8 cellular contexts compared by ENCODE assay signal in genomic region chr7:27921081-27921836, GRCh38.
DNase-seq lines count a peak whose midpoint lies in the region; ATAC-seq, FAIRE-seq and TF ChIP-seq lines count a peak whose summit lies in the region.

No MANE protein-coding gene starts in this region.

- H3T11ph ChIP-seq in H9 (ENCODE audit: low read length) = no peak overlapping the region

- no peaks in the 10 kb centered on the region; the same call in 1 of the 2 replicates for H3K27me3 Mint-ChIP-seq in H9 (ENCODE audit: low read depth)

- no peak overlapping the region for H2BK20ac ChIP-seq in H9 (ENCODE audit: low read depth, low read length, poor library complexity, severe bottlenecking)

- H3K4me3 Mint-ChIP-seq in H9 = no peak overlapping the region

- H2BK15ac ChIP-seq in H9 (ENCODE audit: low read depth, low read length) = no peak overlapping the region

- no peak overlapping the region for H3K4me3 ChIP-seq in SU-DHL-6 (ENCODE audit: insufficient read depth, low read length, poor library complexity, severe bottlenecking)
- H3K4me3 ChIP-seq in fibroblast of the aortic adventitia (ENCODE audit: low read depth, low read length) = no peak overlapping the region
- peak overlapping the region in 2 of 4 donors; percentile 12 to 24 for H3K4me3 ChIP-seq in pancreas

- H3K23me2 ChIP-seq in H9 (ENCODE audit: insufficient read length, low read depth, low read length, poor library complexity, severe bottlenecking) = no peaks in the 10 kb centered on the region

- no peak overlapping the region for H2BK12ac ChIP-seq in H9 (ENCODE audit: insufficient read length, low read depth, low read length)

- H3K79me1 ChIP-seq in H9 (ENCODE audit: insufficient read depth, low read depth, low read length, poor library complexity, severe bottlenecking) = no peaks in the 10 kb centered on the region

- H3K23ac ChIP-seq in H9 (ENCODE audit: insufficient read length, low read depth, low read length) = no peak overlapping the region

- no peak overlapping the region for H3K9ac ChIP-seq in H9 (ENCODE audit: extremely low read depth, insufficient read length, low read length)
- no peak overlapping the region for H3K9ac ChIP-seq in SU-DHL-6 (ENCODE audit: low read length)

- H2AK5ac ChIP-seq in H9 (ENCODE audit: insufficient read length, low read length) = no peak overlapping the region

- H3K36me3 Mint-ChIP-seq in H9 (ENCODE audit: insufficient read depth in 1 of 3, low read depth in 3 of 3) = peaks cover 0 to 10% (median 0%) of the 10 kb centered on the region in 3 experiments; a peak in 3 of 7 replicates

- no peak overlapping the region for H3K18ac ChIP-seq in H9 (ENCODE audit: insufficient read length, low read depth, low read length)

- 0 out of 2 replicates have a peak, but pooled peaks cover 3% of the 10 kb centered on the region for H3F3A ChIP-seq in SU-DHL-6 (ENCODE audit: insufficient read depth)

- no peaks in the 10 kb centered on the region for H3K79me2 ChIP-seq in H9 (ENCODE audit: insufficient read depth, low read length)
- H3K79me2 ChIP-seq in SU-DHL-6 (ENCODE audit: insufficient read depth, low read length) = no peaks in the 10 kb centered on the region

- H3K27me3 ChIP-seq in H9 (ENCODE audit: insufficient read depth, low read length) (no peaks in the 10 kb centered on the region), SU-DHL-6 (ENCODE audit: low read length) (no peaks in the 10 kb centered on the region), pancreas (no peaks in the 10 kb centered on the region)

- DNase-seq in DMS153 treated with DMSO at 0.1 percent for 48 hours (lab: John Stamatoyannopoulos, UW; ENCODE audit: unreplicated experiment) (peak; percentile 80), H9 (no peak), NCI-H2029 (lab: John Stamatoyannopoulos, UW) (peak; percentile 49), fibroblast of the aortic adventitia (ENCODE audit: low read depth) (peak; percentile 91), pancreas (peak in 3 of 6 donors; percentile 52 to 59 (median 59))

- no peak overlapping the region for H2BK5ac ChIP-seq in H9 (ENCODE audit: insufficient read length, low read length)

- TF ChIP-seq CTCF in H9 (conservative IDR thresholded peaks at IDR 0.05) (peak; percentile 71), SU-DHL-6 (IDR thresholded peaks at IDR 0.05; ENCODE audit: insufficient read depth, low read length, poor library complexity, severe bottlenecking) (peak; percentile 84), fibroblast of the aortic adventitia (IDR thresholded peaks at IDR 0.05; ENCODE audit: insufficient read depth, low read length) (peak; percentile 55), pancreas (IDR thresholded peaks at IDR 0.05) (peak in 3 of 4 donors; percentile 17 to 39 (median 34))

- H3K9me3 ChIP-seq in H9 (ENCODE audit: control insufficient read depth, low read depth, low read length) = no peaks in the 10 kb centered on the region
- no peaks in the 10 kb centered on the region for H3K9me3 ChIP-seq in SU-DHL-6 (ENCODE audit: insufficient read depth, low read length)
- H3K9me3 ChIP-seq in pancreas = no peaks in the 10 kb centered on the region

- H3K9me3 Mint-ChIP-seq in H9 = 0 out of 5 replicates have a peak, but pooled peaks cover 0 to 2% of the 10 kb centered on the region in 2 experiments

- no peak overlapping the region for H3K27ac ChIP-seq in H9 (ENCODE audit: insufficient read length, low read depth, low read length)
- peak overlapping the region; percentile 64 for H3K27ac ChIP-seq in SU-DHL-6 (ENCODE audit: low read depth, low read length)
- no peak overlapping the region for H3K27ac ChIP-seq in pancreas

- H3K36me3 ChIP-seq in SU-DHL-6 (ENCODE audit: low read length) (no peaks in the 10 kb centered on the region), pancreas (no peaks in the 10 kb centered on the region)

- no peaks in the 10 kb centered on the region for H4K20me1 ChIP-seq in H9 (ENCODE audit: control insufficient read depth, insufficient read depth, insufficient read length)
- no peaks in the 10 kb centered on the region for H4K20me1 ChIP-seq in SU-DHL-6 (ENCODE audit: low read depth, low read length)

- H2AFZ ChIP-seq in H9 (ENCODE audit: low read length) = no peak overlapping the region
- no peak overlapping the region for H2AFZ ChIP-seq in SU-DHL-6 (ENCODE audit: low read depth, low read length, severe bottlenecking)

- H3K4me2 ChIP-seq in H9 (ENCODE audit: insufficient read depth, insufficient read length, low read length) (no peak overlapping the region), SU-DHL-6 (ENCODE audit: low read depth, low read length, poor library complexity, severe bottlenecking) (peak overlapping the region; percentile 47)

- peaks cover 28 to 33% of the 10 kb centered on the region in 2 experiments for H3K4me1 Mint-ChIP-seq in H9

- peak overlapping the region in 2 of 3 experiments; percentile 70 to 80; a peak in 3 of 7 replicates for H3K27ac Mint-ChIP-seq in H9

- H4K91ac ChIP-seq in H9 (ENCODE audit: insufficient read length, low read depth, low read length) = no peak overlapping the region

- no peak overlapping the region for H3K14ac ChIP-seq in H9 (ENCODE audit: insufficient read depth, low read length)

- H3K4me1 ChIP-seq in H9 (ENCODE audit: insufficient read depth, low read length) (peaks cover 6% of the 10 kb centered on the region; the same call in 1 of the 2 replicates), pancreas (peaks cover 0 to 6% (median 0%) of the 10 kb centered on the region in 3 donors)

- no peak overlapping the region for H4K5ac ChIP-seq in H9 (ENCODE audit: insufficient read length, low read depth, low read length)

- WGBS in H9 (ENCODE audit: extremely low coverage, insufficient read length, low lambda C conversion rate) = no CpG with 5 or more reads among the region's 7 CpGs
- 37 to 42% methylated on average over 7 of the region's 7 CpGs for WGBS in pancreas, 2 donors

- ATAC-seq in pancreas = peak; percentile 92 to 98 (median 96)
- no peak for ATAC-seq in GM18517 (IDR thresholded peaks at IDR 0.05; ENCODE audit: unreplicated experiment)
- no peak for ATAC-seq in GM21381 (IDR thresholded peaks at IDR 0.05; ENCODE audit: unreplicated experiment)

- intact Hi-C loops in pancreas (cut with DNase I) = loop anchor here in 2 of 3 donors (10.0 kb wide), 2 partner anchors 236 to 726 kb away; no protein-coding TSS in a partner anchor

- H3K9me2 ChIP-seq in SU-DHL-6 (replicated peaks; ENCODE audit: insufficient read depth, low read length) = no peaks in the 10 kb centered on the region

- H3K56ac ChIP-seq in H9 (ENCODE audit: insufficient read length, low read depth, low read length) = no peak overlapping the region

- H2BK120ac ChIP-seq in H9 (ENCODE audit: low read depth, low read length, poor library complexity, severe bottlenecking) = no peak overlapping the region

- H3K4ac ChIP-seq in H9 (ENCODE audit: low read depth, low read length) = no peak overlapping the region

- no peak overlapping the region for H4K8ac ChIP-seq in H9 (replicated peaks; ENCODE audit: insufficient read length, low read depth, low read length)

- peak; percentile 77 for FAIRE-seq in pancreas (lab: Jason Lieb, UNC)

Comparison
In these comparisons a context has a peak if more than half of its experiments do, and no peak if none do; other contexts are left out.
1. CTCF ChIP-seq: peak in every context shown above with its lines; median percentile 84 in SU-DHL-6; 71 in H9; 55 in fibroblast of the aortic adventitia; 34 in pancreas.
2. ATAC-seq: peak in pancreas (4 of 4); none in GM18517 (single experiment) and GM21381 (single experiment).